In genomic region chr2:25878361-25879132, GRCh38 we compare ENCODE assay signal across 8 cellular contexts. TPM values are rescaled to one million over a fixed set of nuclear protein-coding genes. Genes with fewer than 3 reads are reported as not detected.
DNase-seq lines count a peak whose midpoint lies in the region; ATAC-seq and TF ChIP-seq lines count a peak whose summit lies in the region.

Gene ASXL2, minus strand, starts transcription at chr2:25878487. Its CDS starts 265 bp downstream, at chr2:25878222.

- H3K9me3 ChIP-seq in Peyer's patch, result no peaks in the 10 kb centered on the region
- H3K9me3 ChIP-seq in esophagus muscularis mucosa, result no peaks in the 10 kb centered on the region
- H3K9me3 ChIP-seq in muscle layer of duodenum (ENCODE audit: control insufficient read depth in 1 of 2, low read length in 2 of 2), result no peaks in the 10 kb centered on the region

- H3K27ac ChIP-seq in KMS-11 (peak within 1 kb of the TSS; percentile 90), Peyer's patch (peak within 1 kb of the TSS; percentile 86 to 98 (median 88)), esophagus muscularis mucosa (replicated peaks in 1 of 4) (peak within 1 kb of the TSS; percentile 87 to 95 (median 93)), muscle layer of duodenum (ENCODE audit: low read length) (peak within 1 kb of the TSS; percentile 92)

- no peaks in the 10 kb centered on the region for H3K36me3 ChIP-seq in KMS-11 (ENCODE audit: insufficient read depth)
- peaks cover 0 to 7% (median 0%) of the 10 kb centered on the region in 3 donors for H3K36me3 ChIP-seq in Peyer's patch
- peaks cover 0 to 6% (median 0%) of the 10 kb centered on the region in 4 donors for H3K36me3 ChIP-seq in esophagus muscularis mucosa
- no peaks in the 10 kb centered on the region for H3K36me3 ChIP-seq in muscle layer of duodenum (ENCODE audit: control insufficient read depth in 1 of 2, insufficient read depth in 2 of 2, low read length in 2 of 2)

- peak; percentile 39 to 81 for TF ChIP-seq POLR2A in Peyer's patch (IDR thresholded peaks at IDR 0.05)
- peak; percentile 25 for TF ChIP-seq POLR2A in esophagus muscularis mucosa (IDR thresholded peaks at IDR 0.05; ENCODE audit: low read depth)

- H2AFZ ChIP-seq in KMS-11 (ENCODE audit: low read depth), result peak within 1 kb of the TSS; percentile 87

- H3K4me1 ChIP-seq in KMS-11 (ENCODE audit: low read depth, poor library complexity, severe bottlenecking) (peaks cover 26% of the 10 kb centered on the region), Peyer's patch (peaks cover 0 to 14% (median 3%) of the 10 kb centered on the region in 4 donors), esophagus muscularis mucosa (peaks cover 10 to 31% (median 24%) of the 10 kb centered on the region in 4 donors), muscle layer of duodenum (ENCODE audit: control insufficient read depth in 1 of 2, insufficient read depth in 2 of 2, low read length in 2 of 2) (peaks cover 12 to 17% of the 10 kb centered on the region in 2 donors)

- H3K4me3 ChIP-seq in KMS-11 (IDR thresholded peaks at IDR 0.05; ENCODE audit: insufficient read depth, low read depth, low read length) (peak within 1 kb of the TSS; percentile 91), Peyer's patch (peak within 1 kb of the TSS; percentile 67 to 84 (median 82)), esophagus muscularis mucosa (peak within 1 kb of the TSS; percentile 77 to 89 (median 87)), muscle layer of duodenum (ENCODE audit: low read depth in 1 of 2, low read length in 2 of 2) (peak within 1 kb of the TSS; percentile 86 to 99)

- peak; percentile 92 for ATAC-seq in GM21737 (IDR thresholded peaks at IDR 0.05; ENCODE audit: unreplicated experiment)

- intact Hi-C loops in esophagus muscularis mucosa (cut with DNase I), result no loop called here

- 8% methylated on average over 16 of the region's 56 CpGs for WGBS in esophagus muscularis mucosa

- peak within 1 kb of the TSS; percentile 95 for H3K9ac ChIP-seq in KMS-11

- TF ChIP-seq EP300 in esophagus muscularis mucosa (IDR thresholded peaks at IDR 0.05), result no peak

- H3K27me3 ChIP-seq in KMS-11 (ENCODE audit: insufficient read depth, low read depth) (no peaks in the 10 kb centered on the region), Peyer's patch (no peaks in the 10 kb centered on the region), esophagus muscularis mucosa (peaks cover 0 to 14% (median 0%) of the 10 kb centered on the region in 4 donors), muscle layer of duodenum (ENCODE audit: low read depth, low read length) (no peaks in the 10 kb centered on the region)

- TF ChIP-seq CTCF in KMS-11 (conservative IDR thresholded peaks at IDR 0.05; ENCODE audit: low read depth, low read length), result no peak
- TF ChIP-seq CTCF in Peyer's patch (IDR thresholded peaks at IDR 0.05), result peak in 3 of 6 experiments; percentile 8 to 33 (median 25)
- TF ChIP-seq CTCF in esophagus muscularis mucosa (IDR thresholded peaks at IDR 0.05), result peak in 1 of 3 experiments; percentile 40

- peak; percentile 94 for DNase-seq in DMS53 treated with DMSO at 0.1 percent for 48 hours (lab: John Stamatoyannopoulos, UW; ENCODE audit: unreplicated experiment)
- DNase-seq in Peyer's patch, result peak; percentile 94 to 99 (median 99)
- DNase-seq in activated T-cell treated with anti-CD3 and anti-CD28 coated beads, Interleukin-2, amount 50 U/mL, for 48 hours, result peak; percentile 93 to 98
- DNase-seq in esophagus muscularis mucosa (ENCODE audit: extremely low spot score), result peak; percentile 99
- peak; percentile 91 to 99 for DNase-seq in stimulated activated CD8-positive, alpha-beta memory T cell treated with anti-CD3 and anti-CD28 coated beads, Interleukin-7, amount 100 ng/mL, for 4 hours (ENCODE audit: low read depth in 2 of 2)

- H3K4me2 ChIP-seq in KMS-11, result peak within 1 kb of the TSS; percentile 68

- no peaks in the 10 kb centered on the region; the same call in 1 of the 2 replicates for H4K20me1 ChIP-seq in KMS-11 (ENCODE audit: insufficient read depth)

- peaks cover 33% of the 10 kb centered on the region for H3K79me2 ChIP-seq in KMS-11 (ENCODE audit: insufficient read depth, low read depth)

RNA-seq across cellular contexts. Expression of gene ASXL2, which starts in this region (rescaled TPM):
- total RNA-seq in Peyer's patch, result 10 to 100 TPM; 17.0 to 28.9 (median 19.8) TPM
- total RNA-seq in esophagus muscularis mucosa, result 10 to 100 TPM; 17.4 to 25.1 (median 20.5) TPM

Comparison
In these comparisons a context has a peak if more than half of its experiments do, and no peak if none do; other contexts are left out.
1. Peak in every context shown above with its lines: DNase-seq, ATAC-seq, H3K4me3 ChIP-seq and H3K27ac ChIP-seq.